28 cellular contexts compared by ENCODE assay signal in genomic region chr2:155020246-155020645, GRCh38.
"Had no signal": no experiment of that assay in that cellular context is flagged by ENCODE, and none has a peak within 500 bp of the region (broad histone marks: within the 10 kb centered on the region; RNA-seq: fewer than 3 reads in every experiment).

No MANE protein-coding gene starts in this region.

- H3K4me1 ChIP-seq: pancreas, psoas muscle, right lobe of liver, sigmoid colon, stomach, suprapubic skin, testis, tibial artery, transverse colon, upper lobe of right lung, uterus had no signal

- H3K4me3 ChIP-seq: pancreas, psoas muscle, right lobe of liver, sigmoid colon, stomach, suprapubic skin, testis, tibial artery, transverse colon, upper lobe of right lung, uterus had no signal

- ATAC-seq: naive thymus-derived CD8-positive, alpha-beta T cell; natural killer cell treated with Interleukin-12 subunit alpha and Interleukin-12 subunit beta and Interleukin-15 and Interleukin-18, amount 100 ng/mL, for 72 hours; pancreas; psoas muscle; right cardiac atrium; right lobe of liver; stimulated activated effector memory CD8-positive, alpha-beta T cell treated with anti-CD3 and anti-CD28 coated beads, Interleukin-12 subunit alpha, Interleukin-12 subunit beta, amount 100 ng/mL, for 72 hours; stimulated activated naive B cell treated with anti-CD40 and anti-IgM and Interleukin-4, amounts not matched to agents 10 μg/mL and 1 μg/mL and 100 μg/mL, for 72 hours; upper lobe of right lung had no signal

- H3K4me3 Mint-ChIP-seq: naive thymus-derived CD8-positive, alpha-beta T cell; natural killer cell treated with Interleukin-12 subunit alpha and Interleukin-12 subunit beta and Interleukin-15 and Interleukin-18, amount 100 ng/mL, for 72 hours; nephron progenitor cell; neural crest cell; stimulated activated effector memory CD8-positive, alpha-beta T cell treated with anti-CD3 and anti-CD28 coated beads, Interleukin-12 subunit alpha, Interleukin-12 subunit beta, amount 100 ng/mL, for 72 hours; stimulated activated naive B cell treated with anti-CD40 and anti-IgM and Interleukin-4, amounts not matched to agents 10 μg/mL and 1 μg/mL and 100 μg/mL, for 72 hours; stimulated activated naive CD8-positive, alpha-beta T cell treated with anti-CD3 and anti-CD28 coated beads, Interleukin-15, Interleukin-2, amounts not matched to agents 100 ng/mL and 50 ng/mL, for 24 hours; type B pancreatic cell had no signal

- H3K27me3 ChIP-seq: neutrophil, pancreas, right lobe of liver, sigmoid colon, stomach, suprapubic skin, testis, tibial artery, transverse colon, upper lobe of right lung, uterus had no signal

- H3K36me3 ChIP-seq: neutrophil, pancreas, right lobe of liver, sigmoid colon, stomach, suprapubic skin, tibial artery, transverse colon, upper lobe of right lung, uterus had no signal

- H3K36me3 Mint-ChIP-seq: naive thymus-derived CD8-positive, alpha-beta T cell; natural killer cell treated with Interleukin-12 subunit alpha and Interleukin-12 subunit beta and Interleukin-15 and Interleukin-18, amount 100 ng/mL, for 72 hours; stimulated activated effector memory CD8-positive, alpha-beta T cell treated with anti-CD3 and anti-CD28 coated beads, Interleukin-12 subunit alpha, Interleukin-12 subunit beta, amount 100 ng/mL, for 72 hours; stimulated activated naive B cell treated with anti-CD40 and anti-IgM and Interleukin-4, amounts not matched to agents 10 μg/mL and 1 μg/mL and 100 μg/mL, for 72 hours; type B pancreatic cell had no signal

- H3K27ac Mint-ChIP-seq: naive thymus-derived CD8-positive, alpha-beta T cell; natural killer cell treated with Interleukin-12 subunit alpha and Interleukin-12 subunit beta and Interleukin-15 and Interleukin-18, amount 100 ng/mL, for 72 hours; nephron progenitor cell; stimulated activated effector memory CD8-positive, alpha-beta T cell treated with anti-CD3 and anti-CD28 coated beads, Interleukin-12 subunit alpha, Interleukin-12 subunit beta, amount 100 ng/mL, for 72 hours; stimulated activated naive B cell treated with anti-CD40 and anti-IgM and Interleukin-4, amounts not matched to agents 10 μg/mL and 1 μg/mL and 100 μg/mL, for 72 hours; stimulated activated naive CD8-positive, alpha-beta T cell treated with anti-CD3 and anti-CD28 coated beads, Interleukin-15, Interleukin-2, amounts not matched to agents 100 ng/mL and 50 ng/mL, for 24 hours; type B pancreatic cell had no signal

- H3K27me3 Mint-ChIP-seq: naive thymus-derived CD8-positive, alpha-beta T cell; natural killer cell treated with Interleukin-12 subunit alpha and Interleukin-12 subunit beta and Interleukin-15 and Interleukin-18, amount 100 ng/mL, for 72 hours; stimulated activated naive B cell treated with anti-CD40 and anti-IgM and Interleukin-4, amounts not matched to agents 10 μg/mL and 1 μg/mL and 100 μg/mL, for 72 hours; stimulated activated naive CD8-positive, alpha-beta T cell treated with anti-CD3 and anti-CD28 coated beads, Interleukin-15, Interleukin-2, amounts not matched to agents 100 ng/mL and 50 ng/mL, for 24 hours; type B pancreatic cell had no signal

- H3K27ac ChIP-seq: neutrophil, pancreas, psoas muscle, right lobe of liver, sigmoid colon, stomach, suprapubic skin, testis, tibial artery, transverse colon, upper lobe of right lung, uterus had no signal

- H3K9me3 ChIP-seq: neutrophil, pancreas, psoas muscle, sigmoid colon, stomach, suprapubic skin, testis, tibial artery, transverse colon, upper lobe of right lung, uterus had no signal

- DNase-seq: naive thymus-derived CD8-positive, alpha-beta T cell; nephron progenitor cell; nucleus accumbens; pancreas; psoas muscle; right cardiac atrium; right lobe of liver; sigmoid colon; small intestine; stimulated activated CD4-positive, alpha-beta T cell treated with anti-CD3 and anti-CD28 coated beads, Interleukin-15, amount 100 ng/mL, for 24 hours; stimulated activated CD4-positive, alpha-beta T cell treated with anti-CD3 and anti-CD28 coated beads, Interleukin-2, amount 100 ng/mL, for 24 hours; stimulated activated CD4-positive, alpha-beta T cell treated with anti-CD3 and anti-CD28 coated beads, Interleukin-2, amount 100 ng/mL, for 48 hours; stimulated activated CD4-positive, alpha-beta T cell treated with anti-CD3 and anti-CD28 coated beads, Interleukin-4, amount 100 ng/mL, for 24 hours; stimulated activated naive B cell treated with anti-CD40 and anti-IgM and Interleukin-4, amounts not matched to agents 10 μg/mL and 1 μg/mL and 100 μg/mL, for 72 hours; stimulated activated naive CD4-positive, alpha-beta T cell treated with Interleukin-2 at 50 U/mL for 16 hours; stomach; testis; tibial artery; transverse colon; upper lobe of right lung; uterus had no signal

- H3K4me1 Mint-ChIP-seq: naive thymus-derived CD8-positive, alpha-beta T cell; nephron progenitor cell; stimulated activated effector memory CD8-positive, alpha-beta T cell treated with anti-CD3 and anti-CD28 coated beads, Interleukin-12 subunit alpha, Interleukin-12 subunit beta, amount 100 ng/mL, for 72 hours; stimulated activated naive B cell treated with anti-CD40 and anti-IgM and Interleukin-4, amounts not matched to agents 10 μg/mL and 1 μg/mL and 100 μg/mL, for 72 hours had no signal

- FAIRE-seq: pancreas had no signal

- H3K9me3 Mint-ChIP-seq: natural killer cell treated with Interleukin-12 subunit alpha and Interleukin-12 subunit beta and Interleukin-15 and Interleukin-18, amount 100 ng/mL, for 72 hours; nephron progenitor cell; neural crest cell; stimulated activated naive B cell treated with anti-CD40 and anti-IgM and Interleukin-4, amounts not matched to agents 10 μg/mL and 1 μg/mL and 100 μg/mL, for 72 hours; stimulated activated naive CD8-positive, alpha-beta T cell treated with anti-CD3 and anti-CD28 coated beads, Interleukin-15, Interleukin-2, amounts not matched to agents 100 ng/mL and 50 ng/mL, for 24 hours; type B pancreatic cell had no signal
